8 cellular contexts compared by ENCODE assay signal in the genomic region with DNA sequence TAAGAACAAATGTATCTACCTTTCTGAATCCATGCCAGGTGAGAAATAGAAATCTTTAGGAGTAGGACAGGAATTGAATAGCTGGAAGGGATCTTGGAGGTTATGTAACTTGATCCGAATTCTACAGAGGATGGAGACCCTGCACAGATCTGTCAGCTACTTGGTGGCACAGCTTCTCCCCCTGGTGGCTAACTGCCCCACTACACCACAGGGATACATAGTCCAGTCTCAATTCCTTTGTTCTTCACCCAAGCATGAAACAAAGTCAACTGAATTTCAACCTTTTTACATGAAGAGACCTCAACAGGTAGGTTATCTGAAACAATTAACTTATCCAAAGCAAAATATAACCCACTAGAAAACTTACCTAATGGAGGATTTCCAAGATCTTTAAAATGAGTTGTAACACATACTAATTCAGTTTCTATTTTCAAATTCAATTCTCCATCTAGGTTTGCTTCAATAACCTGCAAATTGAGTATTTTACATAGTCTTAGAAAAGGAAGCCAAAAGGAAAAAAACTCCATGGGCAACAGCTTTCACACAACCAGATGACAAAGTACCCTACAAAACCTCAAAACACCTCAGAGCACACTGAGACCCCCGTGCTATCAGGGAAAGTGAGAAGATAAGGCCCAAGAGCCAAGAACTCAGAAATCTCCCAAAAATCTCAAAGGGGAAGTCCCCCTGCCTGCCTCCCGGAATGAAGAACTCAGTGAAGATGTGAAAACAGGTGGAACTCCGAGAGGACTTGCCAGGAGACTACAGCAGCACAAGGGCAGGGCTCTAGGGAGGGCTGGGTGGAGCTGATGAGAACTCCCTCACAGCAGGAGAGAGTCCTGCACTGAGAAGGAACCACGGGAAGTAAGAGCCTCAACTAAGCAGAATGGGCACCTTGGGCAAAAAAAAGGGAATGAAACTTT. TPM values are rescaled to one million over a fixed set of nuclear protein-coding genes. Genes with fewer than 3 reads are reported as not detected.
DNase-seq lines count a peak whose midpoint lies in the region; ATAC-seq and TF ChIP-seq lines count a peak whose summit lies in the region.

No MANE protein-coding gene starts in this region.

- intact Hi-C loops in left cardiac atrium (cut with DNase I) (loop anchor here (2.0 kb wide), 1 partner anchor 24 kb away; no protein-coding TSS in a partner anchor), sciatic nerve (cut with DNase I) (no loop called here)

- no peak overlapping the region for H3K27ac Mint-ChIP-seq in activated naive CD8-positive, alpha-beta T cell treated with anti-CD3 and anti-CD28 coated beads, Interleukin-2, amount 50 U/mL, for 24 hours

- peak; percentile 56 for DNase-seq in DMS153 treated with DMSO at 0.1 percent for 48 hours (lab: John Stamatoyannopoulos, UW; ENCODE audit: unreplicated experiment)
- DNase-seq in SJCRH30 = peak; percentile 81 to 91
- DNase-seq in activated naive CD8-positive, alpha-beta T cell treated with anti-CD3 and anti-CD28 coated beads, Interleukin-2, amount 50 U/mL, for 24 hours = peak; percentile 64
- peak; percentile 68 for DNase-seq in left cardiac atrium
- peak; percentile 71 for DNase-seq in sciatic nerve (ENCODE audit: low spot score)

- ATAC-seq in GM21381 (IDR thresholded peaks at IDR 0.05; ENCODE audit: unreplicated experiment) = peak; percentile 70
- peak; percentile 49 for ATAC-seq in activated naive CD8-positive, alpha-beta T cell treated with anti-CD3 and anti-CD28 coated beads, Interleukin-2, amount 50 U/mL, for 24 hours
- ATAC-seq in left cardiac atrium = peak; percentile 72 to 80
- ATAC-seq in sciatic nerve = peak; percentile 58
- no peak for ATAC-seq in HG03439 (IDR thresholded peaks at IDR 0.05; ENCODE audit: unreplicated experiment)

- no peak for TF ChIP-seq EP300 in Ishikawa (IDR thresholded peaks at IDR 0.05; ENCODE audit: borderline replicate concordance)

- H3K9me3 ChIP-seq in SJCRH30 (replicated peaks) = no peaks in the 10 kb centered on the region

- peaks cover 26% of the 10 kb centered on the region for H3K4me1 Mint-ChIP-seq in activated naive CD8-positive, alpha-beta T cell treated with anti-CD3 and anti-CD28 coated beads, Interleukin-2, amount 50 U/mL, for 24 hours

- H3K4me3 ChIP-seq in SJCRH30 = no peak overlapping the region

- H3K36me3 ChIP-seq in SJCRH30 = peaks cover 51% of the 10 kb centered on the region

- H3K36me3 Mint-ChIP-seq in activated naive CD8-positive, alpha-beta T cell treated with anti-CD3 and anti-CD28 coated beads, Interleukin-2, amount 50 U/mL, for 24 hours (ENCODE audit: low read depth) = peaks cover 61% of the 10 kb centered on the region

- no peaks in the 10 kb centered on the region for H3K27me3 Mint-ChIP-seq in activated naive CD8-positive, alpha-beta T cell treated with anti-CD3 and anti-CD28 coated beads, Interleukin-2, amount 50 U/mL, for 24 hours

- no peak overlapping the region for H3K4me3 Mint-ChIP-seq in activated naive CD8-positive, alpha-beta T cell treated with anti-CD3 and anti-CD28 coated beads, Interleukin-2, amount 50 U/mL, for 24 hours

- H3K27me3 ChIP-seq in SJCRH30 = no peaks in the 10 kb centered on the region

- no peaks in the 10 kb centered on the region for H3K4me1 ChIP-seq in SJCRH30

- no peak overlapping the region for H3K27ac ChIP-seq in SJCRH30

- no peaks in the 10 kb centered on the region for H3K9me3 Mint-ChIP-seq in activated naive CD8-positive, alpha-beta T cell treated with anti-CD3 and anti-CD28 coated beads, Interleukin-2, amount 50 U/mL, for 24 hours

- TF ChIP-seq RAD21 in Ishikawa (IDR thresholded peaks at IDR 0.05; ENCODE audit: low read depth) = peak; percentile 62

TF ChIP-seq in Ishikawa, 13 proteins besides CTCF, POLR2A, EP300 and RAD21:
- TF ChIP-seq FOXM1 (IDR thresholded peaks at IDR 0.05; ENCODE audit: borderline replicate concordance, low read depth) (no peak), MAX (IDR thresholded peaks at IDR 0.05) (no peak), ZBTB7A (IDR thresholded peaks at IDR 0.05; ENCODE audit: low read depth) (no peak), TCF12 (IDR thresholded peaks at IDR 0.05; ENCODE audit: low read depth) (no peak), YY1 (IDR thresholded peaks at IDR 0.05; ENCODE audit: low read depth) (no peak), USF1 (IDR thresholded peaks at IDR 0.05) (no peak)

RNA-seq across cellular contexts. Expression of gene HUS1, which starts 10.3 kb away (rescaled TPM):
- 31.7 and 38.7 TPM in 2 replicates for total RNA-seq in SJCRH30 (2014; rRNA removed; shearing (Covaris generic))
- total RNA-seq in left cardiac atrium (10 to 100 TPM; 27.2 to 28.4 TPM), sciatic nerve (39.7 TPM)

RNA-seq across cellular contexts. Expression of gene PKD1L1, which starts 20.8 kb away (rescaled TPM):
- 0.02 and 0.03 TPM in 2 replicates for total RNA-seq in SJCRH30 (2014; rRNA removed; shearing (Covaris generic))
- 1 to 10 TPM in 1 of 2 donors, under 1 TPM in 1; 0.68 to 1.8 TPM for total RNA-seq in left cardiac atrium
- total RNA-seq in sciatic nerve = 1.5 TPM

RNA-seq across cellular contexts. Expression of gene SUN3, which starts 59.8 kb away (rescaled TPM):
- total RNA-seq in SJCRH30 (2014; rRNA removed; shearing (Covaris generic)) = not detected in 2 replicates
- not detected for total RNA-seq in left cardiac atrium
- total RNA-seq in sciatic nerve = not detected
